ENCODE assay signal across 18 cellular contexts in the genomic region with DNA sequence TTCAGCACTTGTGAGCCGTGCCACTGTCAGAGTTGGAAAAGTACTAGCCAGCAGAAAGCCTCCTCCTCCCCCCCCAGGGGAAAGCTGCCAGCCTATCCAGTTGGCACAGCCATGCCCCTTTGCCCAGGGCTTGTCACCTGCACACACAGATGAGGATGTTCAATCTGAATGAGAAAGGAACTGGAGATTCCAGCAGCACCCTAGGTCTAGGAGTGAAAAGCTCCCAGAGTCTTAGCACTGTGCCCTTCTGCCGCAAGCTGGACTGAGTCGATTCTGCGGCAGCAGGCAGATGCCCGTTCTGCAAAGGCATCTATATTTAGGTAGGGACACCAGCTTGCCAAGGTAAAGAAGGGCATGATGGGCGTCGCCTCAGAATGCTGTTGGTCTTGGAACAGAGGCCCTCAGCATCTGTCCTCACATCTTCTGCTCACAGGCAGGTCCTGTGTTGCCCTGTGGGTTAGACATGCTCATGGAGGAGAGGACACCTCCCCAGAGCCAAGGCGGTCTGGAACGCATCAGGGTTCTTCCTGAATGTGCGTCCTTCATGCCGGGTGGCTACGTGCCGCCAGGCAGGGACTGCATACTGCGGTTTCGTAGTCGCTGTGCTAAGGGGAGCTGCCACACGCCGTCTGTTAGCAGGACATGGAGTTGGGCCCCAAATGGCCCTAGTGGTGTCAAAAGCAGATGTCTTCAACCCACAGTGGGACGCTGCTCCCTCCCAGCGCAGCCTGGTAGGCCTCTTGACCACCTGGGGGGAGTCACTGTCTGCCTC.
DNase-seq lines count a peak whose midpoint lies in the region; ATAC-seq and TF ChIP-seq lines count a peak whose summit lies in the region.
"Had no signal": no experiment of that assay in that cellular context is flagged by ENCODE, and none has a peak within 500 bp of the region (broad histone marks: within the 10 kb centered on the region; RNA-seq: fewer than 3 reads in every experiment).

No MANE protein-coding gene starts in this region.

- no peak overlapping the region for H3K27ac Mint-ChIP-seq in activated CD4-positive, alpha-beta memory T cell treated with anti-CD3 and anti-CD28 coated beads for 36 hours
- no peak overlapping the region for H3K27ac Mint-ChIP-seq in T-helper 17 cell
- H3K27ac Mint-ChIP-seq in WTC11, result no peak overlapping the region
- H3K27ac Mint-ChIP-seq: natural killer cell had no signal

- POLR2A ChIA-PET in activated CD4-positive, alpha-beta memory T cell treated with anti-CD3 and anti-CD28 coated beads for 36 hours (lab: Charles Lee), result no interaction called here
- POLR2A ChIA-PET in WTC11 (lab: Charles Lee), result interaction anchor here (0.6 kb wide), 2 partner anchors 15 to 350 kb away, joined by 3 to 7 read pairs; no protein-coding TSS in a partner anchor

- H3K4me3 ChIP-seq in adrenal gland (no peak overlapping the region), right cardiac atrium (ENCODE audit: low read length) (no peak overlapping the region), psoas muscle (no peak overlapping the region)
- H3K4me3 ChIP-seq: K562 had no signal

- no peaks in the 10 kb centered on the region for H3K27me3 Mint-ChIP-seq in activated CD4-positive, alpha-beta memory T cell treated with anti-CD3 and anti-CD28 coated beads for 36 hours
- no peaks in the 10 kb centered on the region for H3K27me3 Mint-ChIP-seq in T-helper 17 cell
- no peaks in the 10 kb centered on the region for H3K27me3 Mint-ChIP-seq in WTC11 (ENCODE audit: low read depth)

- no peaks in the 10 kb centered on the region for H3K36me3 Mint-ChIP-seq in activated CD4-positive, alpha-beta memory T cell treated with anti-CD3 and anti-CD28 coated beads for 36 hours
- H3K36me3 Mint-ChIP-seq in T-helper 17 cell (ENCODE audit: low read depth) (peaks cover 2% of the 10 kb centered on the region), WTC11 (no peaks in the 10 kb centered on the region)
- H3K36me3 Mint-ChIP-seq: natural killer cell had no signal

- no peaks in the 10 kb centered on the region for H3K9me3 Mint-ChIP-seq in activated CD4-positive, alpha-beta memory T cell treated with anti-CD3 and anti-CD28 coated beads for 36 hours
- no peaks in the 10 kb centered on the region for H3K9me3 Mint-ChIP-seq in WTC11
- H3K9me3 Mint-ChIP-seq: CD8-positive, alpha-beta T cell; natural killer cell had no signal

- no peak for TF ChIP-seq CTCF in adrenal gland (IDR thresholded peaks at IDR 0.05)
- no peak for TF ChIP-seq CTCF in psoas muscle (IDR thresholded peaks at IDR 0.05)
- TF ChIP-seq CTCF in WTC11 (IDR thresholded peaks at IDR 0.05), result no peak

- H3K4me1 ChIP-seq in adrenal gland (replicated peaks in 1 of 2), result no peaks in the 10 kb centered on the region
- peaks cover 7% of the 10 kb centered on the region for H3K4me1 ChIP-seq in right cardiac atrium (ENCODE audit: control insufficient read depth, insufficient read depth, low read length)
- H3K4me1 ChIP-seq in psoas muscle, result peaks cover 16% of the 10 kb centered on the region

- in situ Hi-C loops in G401 (cut with HindIII; ENCODE audit: low sequenced_read_pairs), result no loop called here

- intact Hi-C loops in adrenal gland (cut with DNase I) (no loop called here), right cardiac atrium (cut with DNase I) (no loop called here), psoas muscle (cut with DNase I) (no loop called here)
- intact Hi-C loops in activated CD4-positive, alpha-beta memory T cell treated with anti-CD3 and anti-CD28 coated beads for 36 hours (cut with micrococcal nuclease), result no loop called here

- ATAC-seq in right cardiac atrium (peak; percentile 5 to 44), psoas muscle (peak; percentile 74 to 90 (median 86)), T-helper 17 cell (no peak), WTC11 (no peak)
- ATAC-seq: CD8-positive, alpha-beta T cell; HCT116; K562; natural killer cell had no signal

- H3K27me3 ChIP-seq in adrenal gland (no peaks in the 10 kb centered on the region), right cardiac atrium (ENCODE audit: control insufficient read depth, insufficient read depth) (no peaks in the 10 kb centered on the region), psoas muscle (ENCODE audit: insufficient read depth in 3 of 3, low read length in 2 of 3) (no peaks in the 10 kb centered on the region)

- H3K27ac ChIP-seq in adrenal gland (no peak overlapping the region), right cardiac atrium (ENCODE audit: low read length) (peak overlapping the region; percentile 0), psoas muscle (peak overlapping the region; percentile 68)

- no peak overlapping the region for H3K4me3 Mint-ChIP-seq in activated CD4-positive, alpha-beta memory T cell treated with anti-CD3 and anti-CD28 coated beads for 36 hours
- H3K4me3 Mint-ChIP-seq in T-helper 17 cell (no peak overlapping the region), WTC11 (no peak overlapping the region)
- H3K4me3 Mint-ChIP-seq: CD8-positive, alpha-beta T cell; natural killer cell had no signal

- CTCF ChIA-PET in activated CD4-positive, alpha-beta memory T cell treated with anti-CD3 and anti-CD28 coated beads for 36 hours (lab: Charles Lee), result no interaction called here
- CTCF ChIA-PET in WTC11 (lab: Charles Lee), result interaction anchor here (0.6 to 1.1 kb wide), 4 partner anchors 11 to 168 kb away, joined by 3 to 4 read pairs (median 3); no protein-coding TSS in a partner anchor

- H3K36me3 ChIP-seq in adrenal gland (replicated peaks in 1 of 2) (no peaks in the 10 kb centered on the region), psoas muscle (ENCODE audit: insufficient read depth in 1 of 2, low read depth in 1 of 2) (no peaks in the 10 kb centered on the region)

- 92 to 96% (median 95%) methylated on average over 18 to 20 of the region's 20 CpGs for WGBS in adrenal gland, 4 donors
- WGBS in right cardiac atrium, result 83% methylated on average over 20 of the region's 20 CpGs
- 56 to 65% (median 61%) methylated on average over 20 of the region's 20 CpGs for WGBS in psoas muscle, 3 donors

- no peaks in the 10 kb centered on the region for H3K4me1 Mint-ChIP-seq in activated CD4-positive, alpha-beta memory T cell treated with anti-CD3 and anti-CD28 coated beads for 36 hours (ENCODE audit: low read depth)
- H3K4me1 Mint-ChIP-seq in T-helper 17 cell (peaks cover 4% of the 10 kb centered on the region), WTC11 (no peaks in the 10 kb centered on the region)

- DNase-seq in G401 (ENCODE audit: low spot score), result peak; percentile 85
- peak in 4 of 7 donors; percentile 33 to 75 (median 60) for DNase-seq in adrenal gland
- peak in 1 of 3 donors; percentile 65 for DNase-seq in right cardiac atrium
- DNase-seq in psoas muscle, result peak in 1 of 2 donors; percentile 61
- DNase-seq in HUDEP-2 (lab: John Stamatoyannopoulos, UW; ENCODE audit: unreplicated experiment in 76 of 76), result no peak
- DNase-seq in activated CD4-positive, alpha-beta memory T cell treated with anti-CD3 and anti-CD28 coated beads for 36 hours, result no peak
- no peak for DNase-seq in T-helper 17 cell
- DNase-seq in WTC11 (ENCODE audit: low spot score), result no peak
- DNase-seq: activated CD4-positive, alpha-beta T cell treated with anti-CD3 and anti-CD28 coated beads, Interleukin-2, amount 50 U/mL, for 1 hour; CD8-positive, alpha-beta T cell; DMS79 treated with DMSO at 0.1 percent for 48 hours; mammary epithelial cell; natural killer cell; NCI-H2029; NK-92 treated with Interleukin-12 subunit alpha and Interleukin-12 subunit beta, amount 100 ng/mL, for 24 hours; stimulated activated CD4-positive, alpha-beta T cell treated with anti-CD3 and anti-CD28 coated beads, Interleukin-15, amount 100 ng/mL, for 24 hours had no signal

- no peaks in the 10 kb centered on the region for H3K9me3 ChIP-seq in adrenal gland (replicated peaks in 1 of 3)
- no peaks in the 10 kb centered on the region for H3K9me3 ChIP-seq in right cardiac atrium (ENCODE audit: control insufficient read depth, low read length)
- H3K9me3 ChIP-seq in psoas muscle, result no peaks in the 10 kb centered on the region
- no peaks in the 10 kb centered on the region for H3K9me3 ChIP-seq in T-helper 17 cell (ENCODE audit: control insufficient read depth, low read length, poor library complexity, severe bottlenecking)

- TF ChIP-seq POLR2A in adrenal gland (IDR thresholded peaks at IDR 0.05), result no peak

TF ChIP-seq in WTC11, 78 proteins besides CTCF, POLR2A, EP300 and RAD21:
- TF ChIP-seq ZNF219 (CRISPR knock-in tag; IDR thresholded peaks at IDR 0.05; ENCODE audit: borderline replicate concordance), result no peak
TF ChIP-seq in WTC11: peak in this region for 0.

Comparison
In these comparisons a context has a peak if more than half of its experiments do, and no peak if none do; other contexts are left out.
1. DNase-seq: peak in G401 (single experiment) and adrenal gland (4 of 7); none in HUDEP-2 (0 of 76), activated CD4-positive, alpha-beta memory T cell treated with anti-CD3 and anti-CD28 coated beads for 36 hours (single experiment), T-helper 17 cell (0 of 3) and WTC11 (single experiment).
2. H3K27ac ChIP-seq: peak in right cardiac atrium (single experiment) and psoas muscle (single experiment); none in adrenal gland (0 of 5).
3. ATAC-seq: peak in right cardiac atrium (2 of 2) and psoas muscle (4 of 4); none in T-helper 17 cell (single experiment) and WTC11 (single experiment).